Comparison of ENCODE assay signal across 26 cellular contexts in the genomic region with DNA sequence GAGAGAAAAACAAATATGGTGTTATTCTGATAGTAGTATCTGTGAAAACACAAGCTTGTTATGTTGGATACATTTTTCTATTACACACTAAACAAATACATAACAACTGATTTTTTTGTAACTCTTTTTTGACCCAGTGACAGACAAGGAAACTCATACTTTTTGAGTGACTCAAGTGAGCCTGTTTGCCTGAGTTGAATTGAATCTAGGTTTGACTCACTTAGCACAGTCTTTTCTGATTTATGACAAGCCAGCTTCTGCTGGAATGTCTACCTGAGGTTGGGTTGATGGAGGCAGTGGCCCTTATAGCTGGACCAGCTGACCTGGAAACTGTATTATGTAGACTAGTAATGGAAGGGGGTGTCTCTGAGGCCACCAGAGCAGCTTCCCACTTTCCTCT. TPM values are rescaled to one million over a fixed set of nuclear protein-coding genes. Genes with fewer than 3 reads are reported as not detected.
DNase-seq lines count a peak whose midpoint lies in the region; ATAC-seq and TF ChIP-seq lines count a peak whose summit lies in the region.
"Had no signal": no experiment of that assay in that cellular context is flagged by ENCODE, and none has a peak within 500 bp of the region (broad histone marks: within the 10 kb centered on the region; RNA-seq: fewer than 3 reads in every experiment).

No MANE protein-coding gene starts in this region.

- peak; percentile 1 for DNase-seq in GM04503 (ENCODE audit: low read depth)
- peak; percentile 58 for DNase-seq in RWPE1 (ENCODE audit: low spot score)
- DNase-seq in epithelial cell of proximal tubule (ENCODE audit: low read depth), result peak; percentile 42
- no peak for DNase-seq in mucosa of descending colon
- no peak for DNase-seq in lower leg skin (ENCODE audit: low spot score in 2 of 2)
- no peak for DNase-seq in NCI-H2227 (lab: John Stamatoyannopoulos, UW; ENCODE audit: unreplicated experiment)
- DNase-seq: ACHN; activated CD4-positive, alpha-beta memory T cell treated with anti-CD3 and anti-CD28 coated beads, Interleukin-2, amount 10 ng/mL, durations not matched to agents 7 days and 5 days; activated naive CD4-positive, alpha-beta T cell; activated T-cell treated with anti-CD3 and anti-CD28 coated beads for 4 hours; amygdala; hippocampal formation; islet precursor cell; naive B cell; NCI-H1105 treated with DMSO at 0.1 percent for 48 hours; NCI-H2107; NCI-H510A treated with DMSO at 0.1 percent for 48 hours; right cardiac atrium; substantia nigra; T1000 had no signal

- CTCF ChIA-PET in RWPE1 (lab: Yijun Ruan, JAX), result interaction anchor here (0.5 to 1.3 kb wide), 2 partner anchors 38 to 162 kb away, joined by 3 to 4 read pairs; partner anchors contain the start of gene SH3GLB1

- H3K4me3 ChIP-seq in epithelial cell of proximal tubule (ENCODE audit: low read depth, low read length), result no peak overlapping the region
- H3K4me3 ChIP-seq in mucosa of descending colon, result no peak overlapping the region
- H3K4me3 ChIP-seq in lower leg skin (ENCODE audit: low read depth, poor library complexity, severe bottlenecking), result no peak overlapping the region

- H3K36me3 ChIP-seq in mucosa of descending colon (ENCODE audit: low read depth), result no peaks in the 10 kb centered on the region

- H3K4me1 ChIP-seq in mucosa of descending colon (ENCODE audit: low read depth), result no peaks in the 10 kb centered on the region

- H3K27ac ChIP-seq in RWPE1, result no peak overlapping the region
- H3K27ac ChIP-seq: C4-2B had no signal

- ATAC-seq in mucosa of descending colon (peak; percentile 39), GM18868 (IDR thresholded peaks at IDR 0.05; ENCODE audit: unreplicated experiment) (no peak), GM19455 (IDR thresholded peaks at IDR 0.05; ENCODE audit: unreplicated experiment) (no peak)

- no peak for TF ChIP-seq POLR2A in lower leg skin (IDR thresholded peaks at IDR 0.05)

- H3K9me3 ChIP-seq in mucosa of descending colon, result no peaks in the 10 kb centered on the region

- no peak for TF ChIP-seq CTCF in RWPE1 (conservative IDR thresholded peaks at IDR 0.05; ENCODE audit: low read depth)
- no peak for TF ChIP-seq CTCF in epithelial cell of proximal tubule (conservative IDR thresholded peaks at IDR 0.05; ENCODE audit: low read depth, low read length)
- no peak for TF ChIP-seq CTCF in mucosa of descending colon (IDR thresholded peaks at IDR 0.05)
- no peak for TF ChIP-seq CTCF in lower leg skin (IDR thresholded peaks at IDR 0.05)

- intact Hi-C loops in mucosa of descending colon (cut with DNase I, micrococcal nuclease), result no loop called here
- intact Hi-C loops in lower leg skin (cut with DNase I; ENCODE audit: low total_unique reads), result no loop called here

- POLR2A ChIA-PET in RWPE1 (lab: Yijun Ruan, JAX; ENCODE audit: low non-redundant PET), result no interaction called here

RNA-seq across cellular contexts. Expression of gene CLCA4, which starts 4.3 kb away (rescaled TPM):
- total RNA-seq in epithelial cell of proximal tubule, result not detected in 2 replicates
- total RNA-seq in mucosa of descending colon, result 1,000 to 10,000 TPM; 1,343 to 2,522 (median 1,448) TPM
- 1 to 10 TPM in 3 of 4 donors, under 1 TPM in 1; 0.99 to 1.9 (median 1.0) TPM for total RNA-seq in lower leg skin
- total RNA-seq: activated CD4-positive, alpha-beta memory T cell treated with anti-CD3 and anti-CD28 coated beads, Interleukin-2, amount 10 ng/mL, durations not matched to agents 7 days and 5 days; fibroblast of lung; osteocyte; RPMI7951 had no signal

Comparison
In these comparisons a context has a peak if more than half of its experiments do, and no peak if none do; other contexts are left out.
1. DNase-seq: peak in GM04503 (single experiment), RWPE1 (single experiment) and epithelial cell of proximal tubule (single experiment); none in mucosa of descending colon (0 of 3), lower leg skin (0 of 2) and NCI-H2227 (single experiment).
2. RNA of gene CLCA4, which starts 4.3 kb away (total RNA-seq): 1,343 to 2,522 TPM in mucosa of descending colon; 0.99 to 1.9 TPM in lower leg skin and not detected in epithelial cell of proximal tubule; every median in the first group is over 100 times any median in the second.